8 cellular contexts compared by ENCODE assay signal in the genomic region with DNA sequence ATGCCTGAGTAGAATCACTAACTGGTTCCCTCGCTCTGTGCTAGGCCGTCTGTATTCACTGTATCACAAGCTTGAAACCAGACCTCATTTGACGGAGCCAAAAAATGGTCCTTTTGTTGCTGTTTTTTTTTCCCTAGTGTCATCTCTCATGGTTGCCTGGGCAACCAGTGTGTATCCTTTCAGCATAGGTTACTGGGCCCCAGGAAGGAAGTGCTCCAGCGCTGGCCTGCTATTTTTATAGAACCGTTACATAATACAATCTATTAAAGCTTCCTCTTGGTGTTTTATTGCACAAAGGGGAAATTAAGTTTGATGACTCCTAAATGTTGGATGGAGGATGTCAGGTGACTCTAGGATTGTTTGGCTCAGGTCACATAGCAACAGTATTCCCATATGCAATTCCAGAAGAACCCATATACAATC.
A peak's percentile ranks its signal among the peaks of the same experiment; 100 is the strongest.
DNase-seq lines count a peak whose midpoint lies in the region; ATAC-seq, FAIRE-seq and TF ChIP-seq lines count a peak whose summit lies in the region.

No MANE protein-coding gene starts in this region.

- H3K4me1 Mint-ChIP-seq in endothelial cell (ENCODE audit: unreplicated experiment) (peaks cover 27% of the 10 kb centered on the region), naive B cell (peaks cover 23 to 32% (median 31%) of the 10 kb centered on the region in 3 donors)

- no peak for TF ChIP-seq CTCF in endothelial cell (IDR thresholded peaks at IDR 0.05; ENCODE audit: unreplicated experiment)

- H3K27me3 Mint-ChIP-seq in endothelial cell (ENCODE audit: unreplicated experiment) (peaks cover 4% of the 10 kb centered on the region), naive B cell (no peaks in the 10 kb centered on the region)

- H3K36me3 Mint-ChIP-seq in endothelial cell (ENCODE audit: low read depth, unreplicated experiment) (no peaks in the 10 kb centered on the region), naive B cell (no peaks in the 10 kb centered on the region)

- peak; percentile 73 for ATAC-seq in HG03432 (IDR thresholded peaks at IDR 0.05; ENCODE audit: unreplicated experiment)
- ATAC-seq in naive B cell (ENCODE audit: low read depth in 2 of 2), result peak; percentile 91 to 95
- ATAC-seq in HG02970 (IDR thresholded peaks at IDR 0.05; ENCODE audit: low FRiP score, unreplicated experiment), result no peak

- H3K9me3 Mint-ChIP-seq in endothelial cell (ENCODE audit: unreplicated experiment), result no peaks in the 10 kb centered on the region
- peaks cover 0 to 2% (median 0%) of the 10 kb centered on the region in 7 donors for H3K9me3 Mint-ChIP-seq in naive B cell

- H3K27ac Mint-ChIP-seq in endothelial cell (ENCODE audit: unreplicated experiment) (peak overlapping the region; percentile 98), naive B cell (peak overlapping the region; percentile 50 to 90 (median 82))

- no peak overlapping the region for H3K4me3 Mint-ChIP-seq in endothelial cell (ENCODE audit: unreplicated experiment)
- peak overlapping the region; percentile 3 to 65 (median 54) for H3K4me3 Mint-ChIP-seq in naive B cell

- DNase-seq in NCI-H510A treated with DMSO at 0.1 percent for 48 hours (lab: John Stamatoyannopoulos, UW), result peak; percentile 31
- no peak for DNase-seq in NCI-H510A (lab: John Stamatoyannopoulos, UW)
- peak; percentile 28 for DNase-seq in SK-N-DZ (ENCODE audit: low spot score)
- DNase-seq in endothelial cell (ENCODE audit: low spot score), result peak; percentile 34
- peak; percentile 65 for DNase-seq in naive B cell
- DNase-seq in RCC 7860 (ENCODE audit: low spot score), result no peak

- no peak for FAIRE-seq in RCC 7860 (lab: Jason Lieb, UNC)

Comparison
In these comparisons a context has a peak if more than half of its experiments do, and no peak if none do; other contexts are left out.
1. DNase-seq: peak in NCI-H510A treated with DMSO at 0.1 percent for 48 hours (single experiment), SK-N-DZ (single experiment), endothelial cell (single experiment) and naive B cell (single experiment); none in NCI-H510A (single experiment) and RCC 7860 (single experiment).